ENCODE assay signal across 1 cellular context in the genomic region with DNA sequence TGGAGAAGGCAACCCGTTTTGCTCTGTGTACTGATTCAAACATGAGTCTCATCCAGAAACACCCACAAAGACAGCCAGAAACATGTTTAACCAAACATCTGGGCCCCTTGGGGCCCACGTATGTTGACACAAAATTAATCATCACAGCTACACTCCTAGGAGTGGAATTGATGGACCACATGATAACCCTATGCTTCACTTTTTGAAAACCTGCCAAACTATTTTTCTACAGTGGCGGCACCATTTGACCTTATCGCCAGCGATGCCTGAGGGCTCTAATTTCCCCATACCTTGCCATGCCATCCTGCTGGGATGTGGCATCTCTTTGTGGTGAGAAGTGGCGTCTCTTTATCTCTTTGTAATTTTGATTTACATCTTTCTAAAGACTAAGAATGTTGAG.
TF ChIP-seq lines count a peak whose summit lies in the region.

No MANE protein-coding gene starts in this region.

TF ChIP-seq in HepG2, 621 proteins besides CTCF, POLR2A, EP300 and RAD21 (continued from another document and continues in another):
- TF ChIP-seq, protein P1, sequence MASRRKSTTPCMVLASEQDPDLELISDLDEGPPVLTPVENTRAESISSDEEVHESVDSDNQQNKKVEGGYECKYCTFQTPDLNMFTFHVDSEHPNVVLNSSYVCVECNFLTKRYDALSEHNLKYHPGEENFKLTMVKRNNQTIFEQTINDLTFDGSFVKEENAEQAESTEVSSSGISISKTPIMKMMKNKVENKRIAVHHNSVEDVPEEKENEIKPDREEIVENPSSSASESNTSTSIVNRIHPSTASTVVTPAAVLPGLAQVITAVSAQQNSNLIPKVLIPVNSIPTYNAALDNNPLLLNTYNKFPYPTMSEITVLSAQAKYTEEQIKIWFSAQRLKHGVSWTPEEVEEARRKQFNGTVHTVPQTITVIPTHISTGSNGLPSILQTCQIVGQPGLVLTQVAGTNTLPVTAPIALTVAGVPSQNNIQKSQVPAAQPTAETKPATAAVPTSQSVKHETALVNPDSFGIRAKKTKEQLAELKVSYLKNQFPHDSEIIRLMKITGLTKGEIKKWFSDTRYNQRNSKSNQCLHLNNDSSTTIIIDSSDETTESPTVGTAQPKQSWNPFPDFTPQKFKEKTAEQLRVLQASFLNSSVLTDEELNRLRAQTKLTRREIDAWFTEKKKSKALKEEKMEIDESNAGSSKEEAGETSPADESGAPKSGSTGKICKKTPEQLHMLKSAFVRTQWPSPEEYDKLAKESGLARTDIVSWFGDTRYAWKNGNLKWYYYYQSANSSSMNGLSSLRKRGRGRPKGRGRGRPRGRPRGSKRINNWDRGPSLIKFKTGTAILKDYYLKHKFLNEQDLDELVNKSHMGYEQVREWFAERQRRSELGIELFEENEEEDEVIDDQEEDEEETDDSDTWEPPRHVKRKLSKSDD (CRISPR knock-in tag; IDR thresholded peaks at IDR 0.05; ENCODE audit: low read depth), result no peak
- TF ChIP-seq, protein P2, sequence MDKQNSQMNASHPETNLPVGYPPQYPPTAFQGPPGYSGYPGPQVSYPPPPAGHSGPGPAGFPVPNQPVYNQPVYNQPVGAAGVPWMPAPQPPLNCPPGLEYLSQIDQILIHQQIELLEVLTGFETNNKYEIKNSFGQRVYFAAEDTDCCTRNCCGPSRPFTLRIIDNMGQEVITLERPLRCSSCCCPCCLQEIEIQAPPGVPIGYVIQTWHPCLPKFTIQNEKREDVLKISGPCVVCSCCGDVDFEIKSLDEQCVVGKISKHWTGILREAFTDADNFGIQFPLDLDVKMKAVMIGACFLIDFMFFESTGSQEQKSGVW (CRISPR knock-in tag; IDR thresholded peaks at IDR 0.05; ENCODE audit: borderline replicate concordance), result no peak
- TF ChIP-seq NCOR1 (IDR thresholded peaks at IDR 0.05; ENCODE audit: borderline replicate concordance, low read length) (no peak; the same call in 1 of the 2 replicates), NR2C2 (CRISPR knock-in tag; IDR thresholded peaks at IDR 0.05; ENCODE audit: borderline replicate concordance) (peak; percentile 24; the same call in 1 of the 2 replicates), ZKSCAN1 (IDR thresholded peaks at IDR 0.05; ENCODE audit: low read length) (no peak), ZNF160 (CRISPR knock-in tag; IDR thresholded peaks at IDR 0.05) (no peak), ZNF768 (CRISPR knock-in tag; IDR thresholded peaks at IDR 0.05) (no peak), JDP2 (CRISPR knock-in tag; IDR thresholded peaks at IDR 0.05; ENCODE audit: borderline replicate concordance) (no peak), ZNF296 (CRISPR knock-in tag; conservative IDR thresholded peaks at IDR 0.05) (no peak), RBM39 (IDR thresholded peaks at IDR 0.05; ENCODE audit: low read depth, low read length, poor library complexity, severe bottlenecking) (no peak), E2F5 (CRISPR knock-in tag; conservative IDR thresholded peaks at IDR 0.05) (no peak), REXO4 (CRISPR knock-in tag; IDR thresholded peaks at IDR 0.05; ENCODE audit: borderline replicate concordance) (no peak), CENPX (CRISPR knock-in tag; IDR thresholded peaks at IDR 0.05) (no peak), ZNF562 (CRISPR knock-in tag; IDR thresholded peaks at IDR 0.05; ENCODE audit: borderline replicate concordance) (no peak), GMEB1 (CRISPR knock-in tag; IDR thresholded peaks at IDR 0.05; ENCODE audit: borderline replicate concordance) (no peak), ZSCAN20 (CRISPR knock-in tag; IDR thresholded peaks at IDR 0.05; ENCODE audit: borderline replicate concordance) (no peak), ZNF292 (CRISPR knock-in tag; IDR thresholded peaks at IDR 0.05; ENCODE audit: borderline replicate concordance, low read depth) (no peak), ZNF839 (CRISPR knock-in tag; IDR thresholded peaks at IDR 0.05; ENCODE audit: borderline replicate concordance) (no peak), ZNF788 (CRISPR knock-in tag; IDR thresholded peaks at IDR 0.05; ENCODE audit: borderline replicate concordance) (no peak), ZNF101 (CRISPR knock-in tag; IDR thresholded peaks at IDR 0.05; ENCODE audit: borderline replicate concordance, low read depth) (no peak), SNAPC2 (CRISPR knock-in tag; IDR thresholded peaks at IDR 0.05) (no peak), ZNF543 (CRISPR knock-in tag; IDR thresholded peaks at IDR 0.05) (no peak), SALL2 (CRISPR knock-in tag; IDR thresholded peaks at IDR 0.05) (no peak), JARID2 (CRISPR knock-in tag; IDR thresholded peaks at IDR 0.05; ENCODE audit: insufficient replicate concordance) (no peak), PAF1 (CRISPR knock-in tag; IDR thresholded peaks at IDR 0.05) (no peak), ZNF12 (CRISPR knock-in tag; IDR thresholded peaks at IDR 0.05) (0 out of 2 replicates have a peak, but pooled peaks have one; percentile 10), IRX3 (CRISPR knock-in tag; IDR thresholded peaks at IDR 0.05; ENCODE audit: borderline replicate concordance, low read depth) (no peak), ERF (CRISPR knock-in tag; IDR thresholded peaks at IDR 0.05) (0 out of 2 replicates have a peak, but pooled peaks have one; percentile 20), MZF1 (CRISPR knock-in tag; IDR thresholded peaks at IDR 0.05; ENCODE audit: borderline replicate concordance) (no peak), ZNF274 (CRISPR knock-in tag; IDR thresholded peaks at IDR 0.05) (no peak), ELK4 (CRISPR knock-in tag; IDR thresholded peaks at IDR 0.05; ENCODE audit: borderline replicate concordance) (no peak), HNRNPLL (IDR thresholded peaks at IDR 0.05; ENCODE audit: low read depth, low read length, poor library complexity, severe bottlenecking) (no peak), ZNF234 (CRISPR knock-in tag; conservative IDR thresholded peaks at IDR 0.05) (no peak), PLRG1 (conservative IDR thresholded peaks at IDR 0.05) (no peak), AKAP8 (CRISPR knock-in tag; IDR thresholded peaks at IDR 0.05) (no peak), ZNF180 (CRISPR knock-in tag; IDR thresholded peaks at IDR 0.05; ENCODE audit: borderline replicate concordance, low read depth) (no peak), U2AF2 (IDR thresholded peaks at IDR 0.05; ENCODE audit: low read depth, low read length) (no peak), ZNF720 (CRISPR knock-in tag; IDR thresholded peaks at IDR 0.05) (no peak), JUND (CRISPR knock-in tag; IDR thresholded peaks at IDR 0.05) (no peak), BCL6 (CRISPR knock-in tag; IDR thresholded peaks at IDR 0.05) (peak; percentile 78), MAFK (conservative IDR thresholded peaks at IDR 0.05 in 1 of 2, IDR thresholded peaks at IDR 0.05 in 1 of 2; ENCODE audit: low read length in 2 of 2) (no peak), ZNF350 (CRISPR knock-in tag; IDR thresholded peaks at IDR 0.05; ENCODE audit: borderline replicate concordance, low read depth) (no peak), KLF13 (CRISPR knock-in tag; IDR thresholded peaks at IDR 0.05) (no peak), SMAD3 (CRISPR knock-in tag; IDR thresholded peaks at IDR 0.05) (no peak), ZNF577 (CRISPR knock-in tag; IDR thresholded peaks at IDR 0.05; ENCODE audit: borderline replicate concordance, low read depth) (no peak), KMT2B (CRISPR knock-in tag; IDR thresholded peaks at IDR 0.05) (no peak)
- TF ChIP-seq, protein P3, sequence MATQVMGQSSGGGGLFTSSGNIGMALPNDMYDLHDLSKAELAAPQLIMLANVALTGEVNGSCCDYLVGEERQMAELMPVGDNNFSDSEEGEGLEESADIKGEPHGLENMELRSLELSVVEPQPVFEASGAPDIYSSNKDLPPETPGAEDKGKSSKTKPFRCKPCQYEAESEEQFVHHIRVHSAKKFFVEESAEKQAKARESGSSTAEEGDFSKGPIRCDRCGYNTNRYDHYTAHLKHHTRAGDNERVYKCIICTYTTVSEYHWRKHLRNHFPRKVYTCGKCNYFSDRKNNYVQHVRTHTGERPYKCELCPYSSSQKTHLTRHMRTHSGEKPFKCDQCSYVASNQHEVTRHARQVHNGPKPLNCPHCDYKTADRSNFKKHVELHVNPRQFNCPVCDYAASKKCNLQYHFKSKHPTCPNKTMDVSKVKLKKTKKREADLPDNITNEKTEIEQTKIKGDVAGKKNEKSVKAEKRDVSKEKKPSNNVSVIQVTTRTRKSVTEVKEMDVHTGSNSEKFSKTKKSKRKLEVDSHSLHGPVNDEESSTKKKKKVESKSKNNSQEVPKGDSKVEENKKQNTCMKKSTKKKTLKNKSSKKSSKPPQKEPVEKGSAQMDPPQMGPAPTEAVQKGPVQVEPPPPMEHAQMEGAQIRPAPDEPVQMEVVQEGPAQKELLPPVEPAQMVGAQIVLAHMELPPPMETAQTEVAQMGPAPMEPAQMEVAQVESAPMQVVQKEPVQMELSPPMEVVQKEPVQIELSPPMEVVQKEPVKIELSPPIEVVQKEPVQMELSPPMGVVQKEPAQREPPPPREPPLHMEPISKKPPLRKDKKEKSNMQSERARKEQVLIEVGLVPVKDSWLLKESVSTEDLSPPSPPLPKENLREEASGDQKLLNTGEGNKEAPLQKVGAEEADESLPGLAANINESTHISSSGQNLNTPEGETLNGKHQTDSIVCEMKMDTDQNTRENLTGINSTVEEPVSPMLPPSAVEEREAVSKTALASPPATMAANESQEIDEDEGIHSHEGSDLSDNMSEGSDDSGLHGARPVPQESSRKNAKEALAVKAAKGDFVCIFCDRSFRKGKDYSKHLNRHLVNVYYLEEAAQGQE (IDR thresholded peaks at IDR 0.05; ENCODE audit: borderline replicate concordance in 1 of 2, low read depth in 1 of 2, low read length in 2 of 2), result no peak
- TF ChIP-seq, protein P4, sequence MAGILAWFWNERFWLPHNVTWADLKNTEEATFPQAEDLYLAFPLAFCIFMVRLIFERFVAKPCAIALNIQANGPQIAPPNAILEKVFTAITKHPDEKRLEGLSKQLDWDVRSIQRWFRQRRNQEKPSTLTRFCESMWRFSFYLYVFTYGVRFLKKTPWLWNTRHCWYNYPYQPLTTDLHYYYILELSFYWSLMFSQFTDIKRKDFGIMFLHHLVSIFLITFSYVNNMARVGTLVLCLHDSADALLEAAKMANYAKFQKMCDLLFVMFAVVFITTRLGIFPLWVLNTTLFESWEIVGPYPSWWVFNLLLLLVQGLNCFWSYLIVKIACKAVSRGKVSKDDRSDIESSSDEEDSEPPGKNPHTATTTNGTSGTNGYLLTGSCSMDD (CRISPR knock-in tag; IDR thresholded peaks at IDR 0.05), result no peak
- TF ChIP-seq, protein P5, sequence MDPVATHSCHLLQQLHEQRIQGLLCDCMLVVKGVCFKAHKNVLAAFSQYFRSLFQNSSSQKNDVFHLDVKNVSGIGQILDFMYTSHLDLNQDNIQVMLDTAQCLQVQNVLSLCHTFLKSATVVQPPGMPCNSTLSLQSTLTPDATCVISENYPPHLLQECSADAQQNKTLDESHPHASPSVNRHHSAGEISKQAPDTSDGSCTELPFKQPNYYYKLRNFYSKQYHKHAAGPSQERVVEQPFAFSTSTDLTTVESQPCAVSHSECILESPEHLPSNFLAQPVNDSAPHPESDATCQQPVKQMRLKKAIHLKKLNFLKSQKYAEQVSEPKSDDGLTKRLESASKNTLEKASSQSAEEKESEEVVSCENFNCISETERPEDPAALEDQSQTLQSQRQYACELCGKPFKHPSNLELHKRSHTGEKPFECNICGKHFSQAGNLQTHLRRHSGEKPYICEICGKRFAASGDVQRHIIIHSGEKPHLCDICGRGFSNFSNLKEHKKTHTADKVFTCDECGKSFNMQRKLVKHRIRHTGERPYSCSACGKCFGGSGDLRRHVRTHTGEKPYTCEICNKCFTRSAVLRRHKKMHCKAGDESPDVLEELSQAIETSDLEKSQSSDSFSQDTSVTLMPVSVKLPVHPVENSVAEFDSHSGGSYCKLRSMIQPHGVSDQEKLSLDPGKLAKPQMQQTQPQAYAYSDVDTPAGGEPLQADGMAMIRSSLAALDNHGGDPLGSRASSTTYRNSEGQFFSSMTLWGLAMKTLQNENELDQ (CRISPR knock-in tag; IDR thresholded peaks at IDR 0.05; ENCODE audit: borderline replicate concordance), result no peak
- TF ChIP-seq, protein P6, sequence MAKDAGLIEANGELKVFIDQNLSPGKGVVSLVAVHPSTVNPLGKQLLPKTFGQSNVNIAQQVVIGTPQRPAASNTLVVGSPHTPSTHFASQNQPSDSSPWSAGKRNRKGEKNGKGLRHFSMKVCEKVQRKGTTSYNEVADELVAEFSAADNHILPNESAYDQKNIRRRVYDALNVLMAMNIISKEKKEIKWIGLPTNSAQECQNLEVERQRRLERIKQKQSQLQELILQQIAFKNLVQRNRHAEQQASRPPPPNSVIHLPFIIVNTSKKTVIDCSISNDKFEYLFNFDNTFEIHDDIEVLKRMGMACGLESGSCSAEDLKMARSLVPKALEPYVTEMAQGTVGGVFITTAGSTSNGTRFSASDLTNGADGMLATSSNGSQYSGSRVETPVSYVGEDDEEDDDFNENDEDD (CRISPR knock-in tag; IDR thresholded peaks at IDR 0.05; ENCODE audit: borderline replicate concordance), result no peak
